21 cellular contexts compared by ENCODE assay signal in genomic region chr1:87863317-87863716, GRCh38.
"Had no signal": no experiment of that assay in that cellular context is flagged by ENCODE, and none has a peak within 500 bp of the region (broad histone marks: within the 10 kb centered on the region; RNA-seq: fewer than 3 reads in every experiment).

No MANE protein-coding gene starts in this region.

- H3K9me3 ChIP-seq: pancreas, suprapubic skin, thyroid gland had no signal

- H3K27ac ChIP-seq: coronary artery, heart left ventricle, pancreas, suprapubic skin, thyroid gland had no signal

- H3K4me3 ChIP-seq: coronary artery, heart left ventricle, pancreas, smooth muscle cell, suprapubic skin, thyroid gland had no signal

- H3K27me3 ChIP-seq: heart left ventricle, pancreas, suprapubic skin, thyroid gland had no signal

- H3K4me1 ChIP-seq: pancreas, suprapubic skin, thyroid gland had no signal

- H3K27me3 Mint-ChIP-seq: progenitor cell of endocrine pancreas, type B pancreatic cell had no signal

- H3K27ac Mint-ChIP-seq: mesothelial cell of epicardium; natural killer cell treated with Interleukin-12 subunit alpha and Interleukin-12 subunit beta and Interleukin-15 and Interleukin-18, amount 100 ng/mL, for 72 hours; progenitor cell of endocrine pancreas; stimulated activated effector memory CD8-positive, alpha-beta T cell treated with anti-CD3 and anti-CD28 coated beads, Interleukin-12 subunit alpha, Interleukin-12 subunit beta, amount 100 ng/mL, for 72 hours; type B pancreatic cell had no signal

- H3K4me3 Mint-ChIP-seq: mesothelial cell of epicardium; natural killer cell treated with Interleukin-12 subunit alpha and Interleukin-12 subunit beta and Interleukin-15 and Interleukin-18, amount 100 ng/mL, for 72 hours; stimulated activated effector memory CD8-positive, alpha-beta T cell treated with anti-CD3 and anti-CD28 coated beads, Interleukin-12 subunit alpha, Interleukin-12 subunit beta, amount 100 ng/mL, for 72 hours; type B pancreatic cell had no signal

- FAIRE-seq: frontal cortex, pancreas, urothelium cell line had no signal

- H3K36me3 ChIP-seq: heart left ventricle, pancreas, suprapubic skin, thyroid gland had no signal

- DNase-seq: effector CD4-positive, alpha-beta T cell; heart left ventricle; hippocampal formation; islet precursor cell; occipital lobe; pancreas; right cardiac atrium; stimulated activated CD4-positive, alpha-beta T cell treated with anti-CD3 and anti-CD28 coated beads, Interleukin-4, amount 100 ng/mL, for 1 hour; stimulated activated CD8-positive, alpha-beta memory T cell treated with anti-CD3 and anti-CD28 coated beads, Interleukin-4, amount 100 ng/mL, for 48 hours; stimulated activated naive CD8-positive, alpha-beta T cell treated with anti-CD3 and anti-CD28 coated beads, Interleukin-15, Interleukin-2, amounts not matched to agents 100 U/mL and 50 U/mL, for 24 hours; thyroid gland had no signal

- H3K36me3 Mint-ChIP-seq: stimulated activated effector memory CD8-positive, alpha-beta T cell treated with anti-CD3 and anti-CD28 coated beads, Interleukin-12 subunit alpha, Interleukin-12 subunit beta, amount 100 ng/mL, for 72 hours; type B pancreatic cell had no signal
